11 cellular contexts compared by ENCODE assay signal in genomic region chr2:73268368-73268830, GRCh38. TPM values are rescaled to one million over a fixed set of nuclear protein-coding genes. Genes with fewer than 3 reads are reported as not detected.
A peak's percentile ranks its signal among the peaks of the same experiment; 100 is the strongest.
DNase-seq lines count a peak whose midpoint lies in the region; ATAC-seq and TF ChIP-seq lines count a peak whose summit lies in the region.
"Had no signal": no experiment of that assay in that cellular context is flagged by ENCODE, and none has a peak within 500 bp of the region (broad histone marks: within the 10 kb centered on the region; RNA-seq: fewer than 3 reads in every experiment).

No MANE protein-coding gene starts in this region.

- ATAC-seq in GM19452 (IDR thresholded peaks at IDR 0.05; ENCODE audit: unreplicated experiment) (no peak), HG02840 (IDR thresholded peaks at IDR 0.05; ENCODE audit: low FRiP score, unreplicated experiment) (no peak), HG03432 (IDR thresholded peaks at IDR 0.05; ENCODE audit: unreplicated experiment) (no peak), GM21576 (IDR thresholded peaks at IDR 0.05; ENCODE audit: unreplicated experiment) (no peak)

- H3K36me3 ChIP-seq in ectodermal cell (ENCODE audit: control insufficient read depth, insufficient read depth, low read length), result no peaks in the 10 kb centered on the region
- no peaks in the 10 kb centered on the region for H3K36me3 ChIP-seq in neural progenitor cell

- no peaks in the 10 kb centered on the region for H3K79me2 ChIP-seq in neural progenitor cell (ENCODE audit: low read depth)

- CTCF ChIA-PET in Calu3 (lab: Charles Lee), result interaction anchor here (1.2 to 1.3 kb wide), 3 partner anchors 22 to 56 kb away, joined by 5 to 9 read pairs (median 6); partner anchors contain the start of genes CCT7 and PRADC1

- H3K27me3 Mint-ChIP-seq in Calu3 (ENCODE audit: unreplicated experiment) (no peaks in the 10 kb centered on the region), neural progenitor cell (ENCODE audit: insufficient read depth, low read depth) (peaks cover 35% of the 10 kb centered on the region)

- H3K27ac ChIP-seq in ectodermal cell (ENCODE audit: insufficient read depth, low read depth, low read length, poor library complexity, severe bottlenecking), result no peak overlapping the region
- no peak overlapping the region for H3K27ac ChIP-seq in neural progenitor cell

- intact Hi-C loops in Calu3 (cut with micrococcal nuclease; ENCODE audit: unreplicated experiment), result no loop called here

- H3K27me3 ChIP-seq in ectodermal cell (ENCODE audit: control insufficient read depth, insufficient read depth, low read length, poor library complexity, severe bottlenecking) (peaks cover 51% of the 10 kb centered on the region), neural progenitor cell (peaks cover 40% of the 10 kb centered on the region)

- H4K20me1 ChIP-seq in neural progenitor cell (ENCODE audit: low read depth), result peaks cover 17% of the 10 kb centered on the region

- H3K36me3 Mint-ChIP-seq in Calu3 (ENCODE audit: insufficient read depth, unreplicated experiment), result peaks cover 31% of the 10 kb centered on the region
- H3K36me3 Mint-ChIP-seq in neural progenitor cell, result no peaks in the 10 kb centered on the region

- peak overlapping the region; percentile 96 for H3K4me3 Mint-ChIP-seq in Calu3 (ENCODE audit: low read depth, unreplicated experiment)
- H3K4me3 Mint-ChIP-seq in neural progenitor cell, result peak overlapping the region; percentile 61

- peak overlapping the region; percentile 70 for H3K4me2 ChIP-seq in neural progenitor cell

- WGBS in ectodermal cell, 2 experiments, result 35 to 36% methylated on average over 14 of the region's 14 CpGs

- TF ChIP-seq CTCF in Calu3 (IDR thresholded peaks at IDR 0.05; ENCODE audit: unreplicated experiment) (no peak), neural progenitor cell (IDR thresholded peaks at IDR 0.05) (no peak)

- H3K4me1 ChIP-seq in ectodermal cell (ENCODE audit: control insufficient read depth, insufficient read depth, low read length) (peaks cover 4% of the 10 kb centered on the region), neural progenitor cell (peaks cover 18% of the 10 kb centered on the region)

- H3K27ac Mint-ChIP-seq in Calu3 (ENCODE audit: unreplicated experiment) (peak overlapping the region; percentile 43), neural progenitor cell (no peak overlapping the region)

- H3F3A ChIP-seq in neural progenitor cell (ENCODE audit: low read depth), result peaks cover 27% of the 10 kb centered on the region

- H3K4me3 ChIP-seq in ectodermal cell (ENCODE audit: insufficient read depth, low read depth, low read length) (peak overlapping the region; percentile 32), neural progenitor cell (peak overlapping the region; percentile 32)

- no TSS peak for BruUV-seq in Calu3 (replicated peaks; lab: Mats Ljungman, UMichigan)

- H3K9me3 ChIP-seq in ectodermal cell (ENCODE audit: control insufficient read depth, low read length), result no peaks in the 10 kb centered on the region
- H3K9me3 ChIP-seq in neural progenitor cell (ENCODE audit: low read depth), result no peaks in the 10 kb centered on the region

- DNase-seq in Calu3, result no peak
- peak; percentile 62 for DNase-seq in NCI-H69 (lab: John Stamatoyannopoulos, UW)
- no peak for DNase-seq in neural progenitor cell (ENCODE audit: low spot score)
- DNase-seq: NCI-H446 had no signal

- peaks cover 22% of the 10 kb centered on the region for H3K4me1 Mint-ChIP-seq in Calu3 (ENCODE audit: low read depth, unreplicated experiment)
- H3K4me1 Mint-ChIP-seq in neural progenitor cell, result peaks cover 6% of the 10 kb centered on the region

- H2AFZ ChIP-seq in neural progenitor cell (replicated peaks), result peak overlapping the region; percentile 52

- no peaks in the 10 kb centered on the region for H3K9me3 Mint-ChIP-seq in Calu3 (ENCODE audit: low read depth, unreplicated experiment)
- H3K9me3 Mint-ChIP-seq in neural progenitor cell, result peaks cover 4% of the 10 kb centered on the region

- no peak overlapping the region for H3K9ac ChIP-seq in neural progenitor cell

RNA-seq across cellular contexts. Expression of gene FBXO41, which starts 15.9 kb away (rescaled TPM):
- 15.0 and 16.1 TPM in 2 replicates for total RNA-seq in Calu3 (2022)
- 4.8 TPM for polyA plus RNA-seq in ectodermal cell (2013, experiment 1 of 4)
- polyA plus RNA-seq in ectodermal cell (2013, experiment 2 of 4), result 6.1 TPM
- polyA plus RNA-seq in ectodermal cell (2013, experiment 3 of 4), result 4.6 TPM
- 4.9 TPM for polyA plus RNA-seq in ectodermal cell (2013, experiment 4 of 4)
- total RNA-seq in neural progenitor cell (ENCODE audit: low replicate concordance), result 1.5 and 6.3 TPM in 2 replicates

RNA-seq across cellular contexts. Expression of gene EGR4, which starts 24.9 kb away (rescaled TPM):
- total RNA-seq in Calu3 (2022) (0.68 and 0.81 TPM in 2 replicates), neural progenitor cell (ENCODE audit: low replicate concordance) (0.40 TPM in 1 of 2 replicates, not detected in the other)
- 0.33 TPM for polyA plus RNA-seq in ectodermal cell (2013, experiment 1 of 4)
- polyA plus RNA-seq in ectodermal cell (2013, experiment 2 of 4), result 0.16 TPM
- 0.21 TPM for polyA plus RNA-seq in ectodermal cell (2013, experiment 3 of 4)
- polyA plus RNA-seq in ectodermal cell (2013, experiment 4 of 4), result not detected
- total RNA-seq: glomerular endothelial cell, posterior vena cava had no signal

RNA-seq across cellular contexts. Expression of gene CCT7, which starts 34.3 kb away (rescaled TPM):
- total RNA-seq in Calu3 (2022) (394 and 403 TPM in 2 replicates), neural progenitor cell (ENCODE audit: low replicate concordance) (365 and 456 TPM in 2 replicates)
- polyA plus RNA-seq in ectodermal cell (2013, experiment 1 of 4), result 327 TPM
- polyA plus RNA-seq in ectodermal cell (2013, experiment 2 of 4), result 329 TPM
- 230 TPM for polyA plus RNA-seq in ectodermal cell (2013, experiment 3 of 4)
- polyA plus RNA-seq in ectodermal cell (2013, experiment 4 of 4), result 241 TPM

RNA-seq across cellular contexts. Expression of gene PRADC1, which starts 35.4 kb away (rescaled TPM):
- total RNA-seq in Calu3 (2022), result 13.2 and 13.8 TPM in 2 replicates
- polyA plus RNA-seq in ectodermal cell (2013, experiment 1 of 4), result 16.4 TPM
- 16.4 TPM for polyA plus RNA-seq in ectodermal cell (2013, experiment 2 of 4)
- polyA plus RNA-seq in ectodermal cell (2013, experiment 3 of 4), result 13.7 TPM
- polyA plus RNA-seq in ectodermal cell (2013, experiment 4 of 4), result 13.2 TPM
- total RNA-seq in neural progenitor cell (ENCODE audit: low replicate concordance), result 3.9 and 8.2 TPM in 2 replicates

RNA-seq across cellular contexts. Expression of gene SMYD5, which starts 54.4 kb away (rescaled TPM):
- total RNA-seq in Calu3 (2022), result 32.1 and 36.0 TPM in 2 replicates
- 46.3 TPM for polyA plus RNA-seq in ectodermal cell (2013, experiment 1 of 4)
- polyA plus RNA-seq in ectodermal cell (2013, experiment 2 of 4), result 49.1 TPM
- 28.4 TPM for polyA plus RNA-seq in ectodermal cell (2013, experiment 3 of 4)
- polyA plus RNA-seq in ectodermal cell (2013, experiment 4 of 4), result 30.8 TPM
- 21.0 and 31.4 TPM in 2 replicates for total RNA-seq in neural progenitor cell (ENCODE audit: low replicate concordance)
